In genomic region chr12:14431990-14432389, GRCh38 we compare ENCODE assay signal across 23 cellular contexts.
DNase-seq lines count a peak whose midpoint lies in the region; ATAC-seq lines count a peak whose summit lies in the region.
"Had no signal": no experiment of that assay in that cellular context is flagged by ENCODE, and none has a peak within 500 bp of the region (broad histone marks: within the 10 kb centered on the region; RNA-seq: fewer than 3 reads in every experiment).

No MANE protein-coding gene starts in this region.

- no peak for ATAC-seq in activated CD4-positive, alpha-beta T cell treated with anti-CD3 and anti-CD28 coated beads for 36 hours
- ATAC-seq: HepG2, left lobe of liver had no signal

- H3K4me1 Mint-ChIP-seq in activated CD4-positive, alpha-beta T cell treated with anti-CD3 and anti-CD28 coated beads for 36 hours, result peaks cover 57% of the 10 kb centered on the region
- peaks cover 57 to 93% (median 72%) of the 10 kb centered on the region in 3 donors for H3K4me1 Mint-ChIP-seq in CD8-positive, alpha-beta memory T cell

- CTCF ChIA-PET in activated CD4-positive, alpha-beta T cell treated with anti-CD3 and anti-CD28 coated beads for 36 hours (lab: Charles Lee), result interaction anchor here (0.6 to 1.4 kb wide), 4 partner anchors 12 to 176 kb away, joined by 3 to 6 read pairs (median 3); no protein-coding TSS in a partner anchor
- CTCF ChIA-PET in CD8-positive, alpha-beta memory T cell (lab: Charles Lee), result no interaction called here

- peak overlapping the region; percentile 47 for H3K27ac Mint-ChIP-seq in activated CD4-positive, alpha-beta T cell treated with anti-CD3 and anti-CD28 coated beads for 36 hours
- H3K27ac Mint-ChIP-seq in CD8-positive, alpha-beta memory T cell, result peak overlapping the region in 5 of 8 donors; percentile 23 to 78 (median 70)
- H3K27ac Mint-ChIP-seq: activated CD4-positive, alpha-beta T cell treated with anti-CD3 and anti-CD28 coated beads, Interleukin-2, amount 10 ng/mL, durations not matched to agents 24 days and 14 days; type B pancreatic cell had no signal

- H3K36me3 Mint-ChIP-seq in activated CD4-positive, alpha-beta T cell treated with anti-CD3 and anti-CD28 coated beads for 36 hours (ENCODE audit: low read depth), result peaks cover 65% of the 10 kb centered on the region
- peaks cover 23 to 74% (median 34%) of the 10 kb centered on the region in 3 donors for H3K36me3 Mint-ChIP-seq in CD8-positive, alpha-beta memory T cell

- peaks cover 10% of the 10 kb centered on the region for H3K9me3 Mint-ChIP-seq in activated CD4-positive, alpha-beta T cell treated with anti-CD3 and anti-CD28 coated beads for 36 hours (ENCODE audit: low read depth)
- H3K9me3 Mint-ChIP-seq in CD8-positive, alpha-beta memory T cell, result peaks cover 0 to 5% (median 0%) of the 10 kb centered on the region in 5 donors

- POLR2A ChIA-PET in activated CD4-positive, alpha-beta T cell treated with anti-CD3 and anti-CD28 coated beads for 36 hours (lab: Charles Lee), result no interaction called here
- POLR2A ChIA-PET in CD8-positive, alpha-beta memory T cell (lab: Charles Lee), result no interaction called here

- H3K27me3 Mint-ChIP-seq in activated CD4-positive, alpha-beta T cell treated with anti-CD3 and anti-CD28 coated beads for 36 hours, result no peaks in the 10 kb centered on the region
- H3K27me3 Mint-ChIP-seq in CD8-positive, alpha-beta memory T cell, result no peaks in the 10 kb centered on the region
- H3K27me3 Mint-ChIP-seq: activated CD4-positive, alpha-beta T cell treated with anti-CD3 and anti-CD28 coated beads, Interleukin-2, amount 10 ng/mL, durations not matched to agents 24 days and 14 days; type B pancreatic cell had no signal

- no peaks in the 10 kb centered on the region for H3K9me3 ChIP-seq in CD8-positive, alpha-beta memory T cell (ENCODE audit: low read length)

- no peaks in the 10 kb centered on the region for H3K27me3 ChIP-seq in CD8-positive, alpha-beta memory T cell (ENCODE audit: insufficient read depth, low read length, poor library complexity, severe bottlenecking)

- no peak for DNase-seq in activated CD4-positive, alpha-beta T cell treated with anti-CD3 and anti-CD28 coated beads for 36 hours
- no peak for DNase-seq in activated CD4-positive, alpha-beta T cell treated with anti-CD3 and anti-CD28 coated beads for 48 hours
- no peak for DNase-seq in CD8-positive, alpha-beta memory T cell
- peak; percentile 73 for DNase-seq in cerebellum (ENCODE audit: low spot score)
- peak; percentile 19 for DNase-seq in myocyte (ENCODE audit: low read depth)
- no peak for DNase-seq in amygdala (lab: John Stamatoyannopoulos, UW)
- no peak for DNase-seq in NCI-H2196 treated with DMSO at 0.1 percent for 48 hours (lab: John Stamatoyannopoulos, UW; ENCODE audit: unreplicated experiment)
- DNase-seq in posterior cingulate gyrus, result no peak
- DNase-seq: activated CD4-positive, alpha-beta T cell treated with anti-CD3 and anti-CD28 coated beads, Interleukin-2, amount 10 ng/mL, durations not matched to agents 24 days and 14 days; activated CD8-positive, alpha-beta memory T cell treated with anti-CD3 and anti-CD28 coated beads, Interleukin-2, amount 50 U/mL, for 4 hours; activated gamma-delta T cell; amniotic stem cell; COR-L47; DMS79; head of caudate nucleus; NCI-H187 treated with DMSO at 0.1 percent for 48 hours; NCI-H2227 treated with DMSO at 0.1 percent for 48 hours; NCI-H774; retina had no signal

- H3K4me3 ChIP-seq in CD8-positive, alpha-beta memory T cell (ENCODE audit: low read length), result no peak overlapping the region

- intact Hi-C loops in activated CD4-positive, alpha-beta T cell treated with anti-CD3 and anti-CD28 coated beads for 36 hours (cut with DNase I, micrococcal nuclease), result no loop called here
- intact Hi-C loops in posterior cingulate gyrus (cut with DNase I), result no loop called here

- no peak overlapping the region for H3K27ac ChIP-seq in CD8-positive, alpha-beta memory T cell (ENCODE audit: low read depth, low read length)
- H3K27ac ChIP-seq: 22Rv1 had no signal

- H3K36me3 ChIP-seq in CD8-positive, alpha-beta memory T cell (ENCODE audit: insufficient read depth, low read length), result peaks cover 15% of the 10 kb centered on the region

- peaks cover 47% of the 10 kb centered on the region for H3K4me1 ChIP-seq in CD8-positive, alpha-beta memory T cell (ENCODE audit: insufficient read depth, low read length)

- no peak overlapping the region for H3K4me3 Mint-ChIP-seq in activated CD4-positive, alpha-beta T cell treated with anti-CD3 and anti-CD28 coated beads for 36 hours
- peak overlapping the region in 6 of 7 donors; percentile 9 to 35 (median 22) for H3K4me3 Mint-ChIP-seq in CD8-positive, alpha-beta memory T cell
- H3K4me3 Mint-ChIP-seq: activated CD4-positive, alpha-beta T cell treated with anti-CD3 and anti-CD28 coated beads, Interleukin-2, amount 10 ng/mL, durations not matched to agents 24 days and 14 days; type B pancreatic cell had no signal

Comparison
In these comparisons a context has a peak if more than half of its experiments do, and no peak if none do; other contexts are left out.
1. DNase-seq: peak in cerebellum (single experiment) and myocyte (single experiment); none in activated CD4-positive, alpha-beta T cell treated with anti-CD3 and anti-CD28 coated beads for 36 hours (single experiment), activated CD4-positive, alpha-beta T cell treated with anti-CD3 and anti-CD28 coated beads for 48 hours (single experiment), CD8-positive, alpha-beta memory T cell (0 of 5), amygdala (0 of 56), NCI-H2196 treated with DMSO at 0.1 percent for 48 hours (single experiment) and posterior cingulate gyrus (0 of 10).